ENCODE assay signal across 8 cellular contexts in the genomic region with DNA sequence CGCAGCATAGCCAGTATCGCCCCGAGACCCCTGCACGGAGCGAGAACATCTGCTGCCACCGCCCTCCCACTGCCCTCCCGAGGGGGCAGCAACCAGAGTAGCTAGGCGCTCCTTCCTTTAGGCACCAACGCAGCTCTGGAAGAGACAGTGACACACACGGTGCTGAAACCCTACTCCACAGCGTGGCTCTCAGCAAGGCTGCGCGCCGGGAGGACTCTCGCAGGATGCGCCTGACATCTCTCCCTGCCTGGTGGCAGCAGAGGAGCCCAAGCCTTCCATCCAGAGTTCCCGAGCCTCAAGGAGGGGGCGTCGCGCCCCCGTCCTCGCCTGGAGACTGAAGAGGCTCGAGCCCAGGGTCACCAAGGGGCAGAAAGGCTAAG. TPM values are rescaled to one million over a fixed set of nuclear protein-coding genes. Genes with fewer than 3 reads are reported as not detected.
DNase-seq lines count a peak whose midpoint lies in the region; FAIRE-seq and TF ChIP-seq lines count a peak whose summit lies in the region.

No MANE protein-coding gene starts in this region.

- peak overlapping the region; percentile 62 for H3K27ac Mint-ChIP-seq in activated naive CD4-positive, alpha-beta T cell treated with anti-CD3 and anti-CD28 coated beads, Interleukin-2, amount 10 ng/mL, durations not matched to agents 7 days and 5 days

- no peaks in the 10 kb centered on the region for H4K20me1 ChIP-seq in keratinocyte (ENCODE audit: control insufficient read depth, extremely low read depth, insufficient read depth, low read length)

- H3K27ac ChIP-seq in ascending aorta (no peak overlapping the region), keratinocyte (ENCODE audit: control insufficient read depth, insufficient read depth, low read length) (no peak overlapping the region), transverse colon (peak overlapping the region; percentile 58 to 82 (median 73))

- DNase-seq in activated naive CD4-positive, alpha-beta T cell treated with anti-CD3 and anti-CD28 coated beads, Interleukin-2, amount 10 ng/mL, durations not matched to agents 7 days and 5 days, result no peak
- DNase-seq in activated naive CD4-positive, alpha-beta T cell treated with Interleukin-2 at 50 U/mL for 16 hours, result no peak
- DNase-seq in ascending aorta (ENCODE audit: low spot score in 2 of 2) (peak in 1 of 2 donors; percentile 53), keratinocyte (ENCODE audit: low read depth, low spot score) (no peak), transverse colon (peak; percentile 19), HuH-7.5 (ENCODE audit: low spot score) (no peak), LoVo (ENCODE audit: low spot score) (no peak), DMS53 (lab: John Stamatoyannopoulos, UW) (no peak)

- TF ChIP-seq CTCF in ascending aorta (IDR thresholded peaks at IDR 0.05) (no peak), keratinocyte (optimal IDR thresholded peaks at IDR 0.05 in 1 of 3, IDR thresholded peaks at IDR 0.05 in 1 of 3, conservative IDR thresholded peaks at IDR 0.05 in 1 of 3; ENCODE audit: extremely low read depth in 1 of 3, insufficient read depth in 2 of 3, low read length in 3 of 3) (no peak), transverse colon (IDR thresholded peaks at IDR 0.05) (no peak)

- peak overlapping the region; percentile 57 for H3K4me2 ChIP-seq in keratinocyte (ENCODE audit: control insufficient read depth, extremely low read depth, insufficient read depth, low read depth, low read length)

- intact Hi-C loops in ascending aorta (cut with DNase I) (loop anchor here (10.0 kb wide), 3 partner anchors 171 to 731 kb away; partner anchors contain the start of genes CABLES2, MRGBP and OSBPL2), transverse colon (cut with DNase I; ENCODE audit: low total_unique reads) (loop anchor here (5.0 kb wide), 2 partner anchors 36 to 74 kb away; no protein-coding TSS in a partner anchor)

- peaks cover 4% of the 10 kb centered on the region for H3K27me3 Mint-ChIP-seq in activated naive CD4-positive, alpha-beta T cell treated with anti-CD3 and anti-CD28 coated beads, Interleukin-2, amount 10 ng/mL, durations not matched to agents 7 days and 5 days

- CTCF ChIA-PET in activated naive CD4-positive, alpha-beta T cell treated with anti-CD3 and anti-CD28 coated beads, Interleukin-2, amount 10 ng/mL, durations not matched to agents 7 days and 5 days (lab: Charles Lee), result no interaction called here

- H3K4me3 ChIP-seq in ascending aorta, result peak overlapping the region; percentile 63 to 69
- H3K4me3 ChIP-seq in keratinocyte (ENCODE audit: control insufficient read depth in 2 of 3, extremely low read depth in 1 of 3, insufficient read depth in 2 of 3, low read depth in 1 of 3, low read length in 3 of 3), result peak overlapping the region in 1 of 3 experiments; percentile 50
- peak overlapping the region; percentile 38 to 66 (median 54) for H3K4me3 ChIP-seq in transverse colon

- H3K9me3 ChIP-seq in ascending aorta (no peaks in the 10 kb centered on the region), keratinocyte (ENCODE audit: control insufficient read depth, low read depth, low read length) (no peaks in the 10 kb centered on the region), transverse colon (no peaks in the 10 kb centered on the region)

- H3K9me3 Mint-ChIP-seq in activated naive CD4-positive, alpha-beta T cell treated with anti-CD3 and anti-CD28 coated beads, Interleukin-2, amount 10 ng/mL, durations not matched to agents 7 days and 5 days, result no peaks in the 10 kb centered on the region

- no peak for TF ChIP-seq EP300 in transverse colon (IDR thresholded peaks at IDR 0.05; ENCODE audit: low read depth)

- dilution Hi-C loops in keratinocyte (cut with MboI; ENCODE audit: extremely low pct_ligation_motif_present, low sequenced_read_pairs), result no loop called here

- in situ Hi-C loops in transverse colon (cut with MboI; ENCODE audit: low pct_ligation_motif_present in 1 of 4, low pct_unique_long_range_greater_than_20kb in 1 of 4, low sequenced_read_pairs in 3 of 4), result loop anchor here in 2 of 4 donors (10.0 kb wide), 1 partner anchor 61 kb away; the partner anchor contains the start of gene LSM14B (in 2 of the 2)

- peaks cover 22% of the 10 kb centered on the region for H3K36me3 Mint-ChIP-seq in activated naive CD4-positive, alpha-beta T cell treated with anti-CD3 and anti-CD28 coated beads, Interleukin-2, amount 10 ng/mL, durations not matched to agents 7 days and 5 days

- peak overlapping the region; percentile 75 for H3K4me3 Mint-ChIP-seq in activated naive CD4-positive, alpha-beta T cell treated with anti-CD3 and anti-CD28 coated beads, Interleukin-2, amount 10 ng/mL, durations not matched to agents 7 days and 5 days

- H3K9ac ChIP-seq in keratinocyte (ENCODE audit: control insufficient read depth, extremely low read depth, insufficient read depth, low read length), result no peak overlapping the region

- H3K27me3 ChIP-seq in ascending aorta (no peaks in the 10 kb centered on the region), keratinocyte (ENCODE audit: control insufficient read depth, extremely low read depth, insufficient read depth, low read length) (no peaks in the 10 kb centered on the region), transverse colon (no peaks in the 10 kb centered on the region)

- no peak overlapping the region for H2AFZ ChIP-seq in keratinocyte (ENCODE audit: control insufficient read depth, low read length)

- H3K9me1 ChIP-seq in keratinocyte (ENCODE audit: control insufficient read depth, extremely low read depth, insufficient read depth, low read length), result no peaks in the 10 kb centered on the region

- peaks cover 44% of the 10 kb centered on the region for H3K79me2 ChIP-seq in keratinocyte (ENCODE audit: control insufficient read depth, insufficient read depth, low read length)

- H3K4me1 ChIP-seq in ascending aorta (peaks cover 4 to 20% of the 10 kb centered on the region in 2 donors), keratinocyte (ENCODE audit: control insufficient read depth, extremely low read depth, insufficient read depth, low read length) (peaks cover 13% of the 10 kb centered on the region), transverse colon (peaks cover 28 to 44% (median 40%) of the 10 kb centered on the region in 4 donors)

- H3K36me3 ChIP-seq in ascending aorta (no peaks in the 10 kb centered on the region), keratinocyte (ENCODE audit: control insufficient read depth in 2 of 2, extremely low read depth in 1 of 2, insufficient read depth in 2 of 2, low read length in 2 of 2) (peaks cover 0 to 4% of the 10 kb centered on the region in 2 experiments), transverse colon (no peaks in the 10 kb centered on the region)

- peaks cover 58% of the 10 kb centered on the region for H3K4me1 Mint-ChIP-seq in activated naive CD4-positive, alpha-beta T cell treated with anti-CD3 and anti-CD28 coated beads, Interleukin-2, amount 10 ng/mL, durations not matched to agents 7 days and 5 days

- FAIRE-seq in keratinocyte (lab: Jason Lieb, UNC), result no peak

- 71% methylated on average over 17 of the region's 23 CpGs; no CpG with 5 or more reads in 1 of the 2 donors for WGBS in transverse colon (ENCODE audit: low coverage in 1 of 2), 2 donors

- no peak for TF ChIP-seq POLR2A in transverse colon (IDR thresholded peaks at IDR 0.05)

RNA-seq across cellular contexts. Expression of gene TAF4, which starts 2.1 kb away (rescaled TPM):
- total RNA-seq in ascending aorta, result 166 TPM
- 2.0 to 4.4 TPM (median 3.3 TPM) in 3 replicates for polyA plus RNA-seq in keratinocyte
- 8.8 TPM for polyA plus RNA-seq in keratinocyte (2011; ENCODE audit: low read depth)
- 3.3 and 4.3 TPM in 2 replicates for polyA plus RNA-seq in keratinocyte (2011; cell fraction: cytosol; rRNA removed)
- polyA plus RNA-seq in keratinocyte (2011; cell fraction: nucleus; rRNA removed), result 10.5 and 11.0 TPM in 2 replicates
- 5.0 and 8.0 TPM in 2 replicates for polyA plus RNA-seq in keratinocyte (2012; ENCODE audit: low replicate concordance)
- 1.2 to 4.5 TPM (median 3.7 TPM) in 3 replicates for polyA minus RNA-seq in keratinocyte
- polyA minus RNA-seq in keratinocyte (2011; cell fraction: cytosol; rRNA and poly(A)+ RNA removed), result 4.6 TPM
- polyA minus RNA-seq in keratinocyte (2011; cell fraction: nucleus; rRNA and poly(A)+ RNA removed), result 6.0 and 7.5 TPM in 2 replicates
- 10 to 100 TPM; 18.9 to 39.5 (median 24.3) TPM for total RNA-seq in transverse colon

RNA-seq across cellular contexts. Expression of gene LSM14B, which starts 58.7 kb away (rescaled TPM):
- 27.6 TPM for total RNA-seq in ascending aorta
- 19.9 to 21.7 TPM (median 20.0 TPM) in 3 replicates for polyA plus RNA-seq in keratinocyte
- 17.0 TPM for polyA plus RNA-seq in keratinocyte (2011; ENCODE audit: low read depth)
- polyA plus RNA-seq in keratinocyte (2011; cell fraction: cytosol; rRNA removed), result 20.6 and 28.3 TPM in 2 replicates
- 30.7 and 35.5 TPM in 2 replicates for polyA plus RNA-seq in keratinocyte (2011; cell fraction: nucleus; rRNA removed)
- polyA plus RNA-seq in keratinocyte (2012; ENCODE audit: low replicate concordance), result 22.6 and 25.9 TPM in 2 replicates
- 20.7 to 28.7 TPM (median 21.6 TPM) in 3 replicates for polyA minus RNA-seq in keratinocyte
- 28.8 TPM for polyA minus RNA-seq in keratinocyte (2011; cell fraction: cytosol; rRNA and poly(A)+ RNA removed)
- polyA minus RNA-seq in keratinocyte (2011; cell fraction: nucleus; rRNA and poly(A)+ RNA removed), result 9.0 and 16.1 TPM in 2 replicates
- total RNA-seq in transverse colon, result 10 to 100 TPM; 22.1 to 45.3 (median 35.6) TPM

Comparison
In these comparisons a context has a peak if more than half of its experiments do, and no peak if none do; other contexts are left out.
1. H3K27ac ChIP-seq: peak in transverse colon (4 of 4); none in ascending aorta (0 of 2) and keratinocyte (single experiment).